ENCODE assay signal across 8 cellular contexts in the genomic region with DNA sequence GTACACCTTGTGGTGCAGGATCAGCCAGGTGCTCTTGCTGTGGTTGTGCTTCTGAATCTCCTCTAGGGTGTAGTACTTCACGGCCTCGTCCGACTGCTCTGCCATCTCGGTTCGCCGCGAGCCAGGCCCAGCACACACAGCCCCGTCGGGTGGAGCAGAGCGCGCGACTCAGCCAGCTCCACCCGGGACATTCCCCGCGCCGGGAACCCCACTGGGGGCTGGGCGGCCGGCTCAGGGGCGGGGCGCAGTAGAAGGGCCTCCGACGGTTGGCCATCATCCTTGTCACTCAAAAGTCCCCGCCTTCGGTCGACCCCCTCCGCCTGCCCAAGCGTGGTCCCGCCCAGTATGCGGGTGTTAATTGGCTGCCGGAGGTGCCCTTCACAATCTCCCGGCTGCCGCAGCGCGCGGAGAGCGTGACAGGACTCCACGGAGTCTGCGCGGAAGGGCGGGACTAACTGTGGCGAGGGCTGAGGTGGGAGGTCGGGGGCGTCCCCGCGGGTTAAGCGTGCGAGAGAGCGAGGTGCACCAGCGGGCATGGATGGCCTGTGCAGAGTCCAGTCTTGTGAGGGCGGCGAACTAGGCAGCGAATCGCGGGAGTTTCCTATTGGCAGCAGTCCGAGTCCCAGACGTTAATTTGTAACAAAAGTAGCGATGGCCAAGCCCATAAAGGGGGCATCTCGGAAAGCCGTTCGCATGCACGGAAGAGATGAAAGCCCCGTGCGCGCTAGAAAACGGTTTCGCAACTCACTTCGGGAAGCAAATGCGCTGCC. TPM values are rescaled to one million over a fixed set of nuclear protein-coding genes. Genes with fewer than 3 reads are reported as not detected.
A peak's percentile ranks its signal among the peaks of the same experiment; 100 is the strongest.
DNase-seq lines count a peak whose midpoint lies in the region; ATAC-seq and TF ChIP-seq lines count a peak whose summit lies in the region.

A gene with protein sequence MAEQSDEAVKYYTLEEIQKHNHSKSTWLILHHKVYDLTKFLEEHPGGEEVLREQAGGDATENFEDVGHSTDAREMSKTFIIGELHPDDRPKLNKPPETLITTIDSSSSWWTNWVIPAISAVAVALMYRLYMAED (minus strand): TSS at position 193 of the 770 bp plus-strand sequence. CDS start 88 bp downstream, at position 105.

- TF ChIP-seq CTCF in DND-41 (IDR thresholded peaks at IDR 0.05; ENCODE audit: borderline replicate concordance, extremely low read depth, low read length, poor library complexity, severe bottlenecking) (peak; percentile 32), foreskin keratinocyte (conservative IDR thresholded peaks at IDR 0.05) (peak; percentile 30)

- H3K9ac ChIP-seq in DND-41 (ENCODE audit: low read depth, low read length): peak within 1 kb of the TSS; percentile 68
- peak within 1 kb of the TSS; percentile 82 to 97 (median 90) for H3K9ac ChIP-seq in subcutaneous abdominal adipose tissue (ENCODE audit: low read length in 5 of 5)

- no peaks in the 10 kb centered on the region for H3K9me3 ChIP-seq in DND-41 (ENCODE audit: insufficient read depth, low read length, severe bottlenecking)
- no peaks in the 10 kb centered on the region for H3K9me3 ChIP-seq in SJCRH30 (replicated peaks)
- peaks cover 2% of the 10 kb centered on the region for H3K9me3 ChIP-seq in neuron (ENCODE audit: low read length)
- no peaks in the 10 kb centered on the region for H3K9me3 ChIP-seq in subcutaneous abdominal adipose tissue (ENCODE audit: control insufficient read depth in 5 of 5, low read length in 5 of 5)

- H3K4me3 ChIP-seq in DND-41 (ENCODE audit: low read depth in 1 of 2, low read length in 2 of 2) (peak within 1 kb of the TSS; percentile 45 to 89; a peak in 3 of 4 replicates), SJCRH30 (peak within 1 kb of the TSS; percentile 67), neuron (ENCODE audit: low read length) (peak within 1 kb of the TSS; percentile 96), subcutaneous abdominal adipose tissue (ENCODE audit: low read depth in 1 of 5, low read length in 5 of 5) (peak within 1 kb of the TSS; percentile 91 to 96 (median 96))

- ATAC-seq in DND-41 (ENCODE audit: insufficient read depth, low read depth): peak; percentile 97
- ATAC-seq in GM21737 (IDR thresholded peaks at IDR 0.05; ENCODE audit: unreplicated experiment): peak; percentile 99
- peak; percentile 97 for ATAC-seq in foreskin keratinocyte

- no peaks in the 10 kb centered on the region; the same call in 1 of the 2 replicates for H4K20me1 ChIP-seq in DND-41 (ENCODE audit: insufficient read depth, low read length)

- H3K79me2 ChIP-seq in DND-41 (ENCODE audit: insufficient read depth, low read length): peaks cover 10% of the 10 kb centered on the region

- peak within 1 kb of the TSS; percentile 82 for H3K4me2 ChIP-seq in DND-41 (ENCODE audit: insufficient read depth, low read length)

- peaks cover 8% of the 10 kb centered on the region for H3K27me3 ChIP-seq in DND-41 (ENCODE audit: insufficient read depth, low read length, poor library complexity)
- H3K27me3 ChIP-seq in SJCRH30: no peaks in the 10 kb centered on the region
- no peaks in the 10 kb centered on the region for H3K27me3 ChIP-seq in foreskin keratinocyte
- H3K27me3 ChIP-seq in neuron (ENCODE audit: insufficient read depth, low read length): peaks cover 6% of the 10 kb centered on the region
- H3K27me3 ChIP-seq in subcutaneous abdominal adipose tissue (ENCODE audit: control insufficient read depth in 5 of 5, insufficient read depth in 4 of 5, low read length in 5 of 5): no peaks in the 10 kb centered on the region

- H3K27ac ChIP-seq in DND-41 (ENCODE audit: low read length) (peak within 1 kb of the TSS; percentile 88), SJCRH30 (peak within 1 kb of the TSS; percentile 15; the same call in 1 of the 2 replicates), foreskin keratinocyte (no peak within 1 kb of the TSS), subcutaneous abdominal adipose tissue (ENCODE audit: low read depth, low read length) (peak within 1 kb of the TSS; percentile 95)

- DNase-seq in DND-41: peak; percentile 93
- DNase-seq in LHCN-M2 (ENCODE audit: low read depth): peak; percentile 92
- peak; percentile 92 for DNase-seq in SJCRH30
- DNase-seq in activated naive CD4-positive, alpha-beta T cell (lab: John Stamatoyannopoulos, UW): peak; percentile 94 to 98 (median 98)
- DNase-seq in foreskin keratinocyte: peak; percentile 72 to 87

- H2AFZ ChIP-seq in DND-41 (ENCODE audit: low read depth, low read length): peak within 1 kb of the TSS; percentile 87
- H2AFZ ChIP-seq in neuron (ENCODE audit: low read depth, low read length): peak within 1 kb of the TSS; percentile 99

- H3K36me3 ChIP-seq in DND-41 (ENCODE audit: insufficient read depth, low read length) (no peaks in the 10 kb centered on the region), SJCRH30 (no peaks in the 10 kb centered on the region), neuron (ENCODE audit: insufficient read depth, low read length) (no peaks in the 10 kb centered on the region), subcutaneous abdominal adipose tissue (ENCODE audit: control insufficient read depth in 5 of 5, insufficient read depth in 5 of 5, low read length in 5 of 5) (no peaks in the 10 kb centered on the region)

- peaks cover 22% of the 10 kb centered on the region for H3K4me1 ChIP-seq in DND-41 (ENCODE audit: insufficient read depth, low read length)
- no peaks in the 10 kb centered on the region for H3K4me1 ChIP-seq in SJCRH30
- no peaks in the 10 kb centered on the region for H3K4me1 ChIP-seq in foreskin keratinocyte
- H3K4me1 ChIP-seq in neuron (ENCODE audit: insufficient read depth, low read length): peaks cover 8% of the 10 kb centered on the region
- H3K4me1 ChIP-seq in subcutaneous abdominal adipose tissue (ENCODE audit: control insufficient read depth in 5 of 5, insufficient read depth in 5 of 5, low read length in 5 of 5): peaks cover 0 to 59% (median 41%) of the 10 kb centered on the region in 5 donors

RNA-seq across cellular contexts. Expression of the gene that starts here (rescaled TPM):
- 48.4 and 60.4 TPM in 2 replicates for total RNA-seq in LHCN-M2 (2014; rRNA removed)
- 104 TPM for polyA plus RNA-seq in LHCN-M2 (2012)
- 39.4 and 42.4 TPM in 2 replicates for total RNA-seq in SJCRH30 (2014; rRNA removed; shearing (Covaris generic))
- 36.4 and 49.0 TPM in 2 replicates for total RNA-seq in foreskin keratinocyte
- polyA plus RNA-seq in foreskin keratinocyte: 52.4 and 70.8 TPM in 2 replicates
